Comparison of ENCODE assay signal across 8 cellular contexts in genomic region chr2:203327582-203327917, GRCh38. TPM values are rescaled to one million over a fixed set of nuclear protein-coding genes. Genes with fewer than 3 reads are reported as not detected.
DNase-seq lines count a peak whose midpoint lies in the region; ATAC-seq and TF ChIP-seq lines count a peak whose summit lies in the region.

No MANE protein-coding gene starts in this region.

- intact Hi-C loops in Caco-2 (cut with micrococcal nuclease; ENCODE audit: unreplicated experiment), result no loop called here
- intact Hi-C loops in activated T-helper 1 cell treated with anti-CD3 and anti-CD28 coated beads, Interleukin-12 subunit alpha, Interleukin-12 subunit beta, Interleukin-2, Interleukin-4 antibody, amounts not matched to agents 30 ng/mL and 10 ng/mL and 1 ng/mL, durations not matched to agents 14 hours and 24 hours and 36 hours (cut with micrococcal nuclease), result loop anchor here (5.0 kb wide), 2 partner anchors 315 to 485 kb away; partner anchors contain the start of gene NBEAL1

- no TSS peak for BruUV-seq in Caco-2 (replicated peaks; lab: Mats Ljungman, UMichigan)

- peaks cover 34% of the 10 kb centered on the region for H4K20me1 ChIP-seq in smooth muscle cell (ENCODE audit: low read depth)

- peaks cover 44% of the 10 kb centered on the region for H3K79me2 ChIP-seq in smooth muscle cell (ENCODE audit: low read depth)

- no peaks in the 10 kb centered on the region for H3K36me3 ChIP-seq in Caco-2 (ENCODE audit: control insufficient read depth, insufficient read depth, low read length)
- no peaks in the 10 kb centered on the region for H3K36me3 ChIP-seq in right atrium auricular region
- no peaks in the 10 kb centered on the region for H3K36me3 ChIP-seq in smooth muscle cell (ENCODE audit: low read depth)

- CTCF ChIA-PET in Caco-2 (lab: Charles Lee), result interaction anchor here (0.7 kb wide), 1 partner anchor 534 kb away, joined by 3 read pairs; no protein-coding TSS in a partner anchor

- no peaks in the 10 kb centered on the region for H3K9me3 Mint-ChIP-seq in Caco-2 (ENCODE audit: unreplicated experiment)
- H3K9me3 Mint-ChIP-seq in activated T-helper 1 cell treated with anti-CD3 and anti-CD28 coated beads, Interleukin-12 subunit alpha, Interleukin-12 subunit beta, Interleukin-2, Interleukin-4 antibody, amounts not matched to agents 30 ng/mL and 10 ng/mL and 1 ng/mL, durations not matched to agents 14 hours and 24 hours and 36 hours, result no peaks in the 10 kb centered on the region

- H3K27ac ChIP-seq in right atrium auricular region, result peak overlapping the region; percentile 93 to 95
- H3K27ac ChIP-seq in smooth muscle cell (ENCODE audit: low read depth), result peak overlapping the region; percentile 76

- POLR2A ChIA-PET in Caco-2 (lab: Charles Lee), result no interaction called here

- DNase-seq in Caco-2 (no peak), right atrium auricular region (ENCODE audit: low spot score) (no peak), smooth muscle cell (lab: John Stamatoyannopoulos, UW; ENCODE audit: unreplicated experiment) (no peak), SHP77 treated with DMSO at 0.1 percent for 48 hours (lab: John Stamatoyannopoulos, UW) (no peak)
- no peak for DNase-seq in activated T-helper 1 cell treated with anti-CD3 and anti-CD28 coated beads, Interleukin-12 subunit alpha, Interleukin-12 subunit beta, Interleukin-2, Interleukin-4 antibody, amounts not matched to agents 30 ng/mL and 10 ng/mL and 1 ng/mL, durations not matched to agents 14 hours and 24 hours and 36 hours (ENCODE audit: low spot score)

- TF ChIP-seq CTCF in Caco-2 (IDR thresholded peaks at IDR 0.05; ENCODE audit: insufficient read depth in 1 of 2, low read depth in 1 of 2, low read length in 1 of 2, severe bottlenecking in 1 of 2, unreplicated experiment in 1 of 2) (no peak), right atrium auricular region (IDR thresholded peaks at IDR 0.05) (no peak), smooth muscle cell (IDR thresholded peaks at IDR 0.05; ENCODE audit: borderline replicate concordance, insufficient read depth, poor library complexity, severe bottlenecking) (no peak)

- peak overlapping the region; percentile 84 for H3K27ac Mint-ChIP-seq in Caco-2 (ENCODE audit: unreplicated experiment)
- peak overlapping the region; percentile 91 for H3K27ac Mint-ChIP-seq in activated T-helper 1 cell treated with anti-CD3 and anti-CD28 coated beads, Interleukin-12 subunit alpha, Interleukin-12 subunit beta, Interleukin-2, Interleukin-4 antibody, amounts not matched to agents 30 ng/mL and 10 ng/mL and 1 ng/mL, durations not matched to agents 14 hours and 24 hours and 36 hours

- H3K9me3 ChIP-seq in Caco-2 (no peaks in the 10 kb centered on the region), right atrium auricular region (no peaks in the 10 kb centered on the region), smooth muscle cell (replicated peaks; ENCODE audit: low read depth) (no peaks in the 10 kb centered on the region)

- H3K4me1 Mint-ChIP-seq in Caco-2 (ENCODE audit: low read depth, unreplicated experiment), result peaks cover 14% of the 10 kb centered on the region
- H3K4me1 Mint-ChIP-seq in activated T-helper 1 cell treated with anti-CD3 and anti-CD28 coated beads, Interleukin-12 subunit alpha, Interleukin-12 subunit beta, Interleukin-2, Interleukin-4 antibody, amounts not matched to agents 30 ng/mL and 10 ng/mL and 1 ng/mL, durations not matched to agents 14 hours and 24 hours and 36 hours (ENCODE audit: low read depth), result peaks cover 34% of the 10 kb centered on the region

- H3K4me1 ChIP-seq in Caco-2 (peaks cover 6% of the 10 kb centered on the region; the same call in 1 of the 2 replicates), right atrium auricular region (peaks cover 0 to 22% of the 10 kb centered on the region in 2 donors), smooth muscle cell (ENCODE audit: low read depth) (peaks cover 15% of the 10 kb centered on the region)

- H2AFZ ChIP-seq in smooth muscle cell (ENCODE audit: low read depth), result peak overlapping the region; percentile 92

- peak overlapping the region; percentile 89 for H3K4me2 ChIP-seq in smooth muscle cell

- H3K4me3 ChIP-seq in Caco-2 (ENCODE audit: low read depth, low read length), result peak overlapping the region; percentile 91
- peak overlapping the region; percentile 99 to 100 for H3K4me3 ChIP-seq in right atrium auricular region
- peak overlapping the region; percentile 100 for H3K4me3 ChIP-seq in smooth muscle cell

- H3K27me3 Mint-ChIP-seq in Caco-2 (ENCODE audit: insufficient read depth, unreplicated experiment), result no peaks in the 10 kb centered on the region
- H3K27me3 Mint-ChIP-seq in activated T-helper 1 cell treated with anti-CD3 and anti-CD28 coated beads, Interleukin-12 subunit alpha, Interleukin-12 subunit beta, Interleukin-2, Interleukin-4 antibody, amounts not matched to agents 30 ng/mL and 10 ng/mL and 1 ng/mL, durations not matched to agents 14 hours and 24 hours and 36 hours (ENCODE audit: insufficient read depth), result no peaks in the 10 kb centered on the region

- peaks cover 11% of the 10 kb centered on the region for H3K36me3 Mint-ChIP-seq in Caco-2 (ENCODE audit: insufficient read depth, unreplicated experiment)
- peaks cover 10% of the 10 kb centered on the region for H3K36me3 Mint-ChIP-seq in activated T-helper 1 cell treated with anti-CD3 and anti-CD28 coated beads, Interleukin-12 subunit alpha, Interleukin-12 subunit beta, Interleukin-2, Interleukin-4 antibody, amounts not matched to agents 30 ng/mL and 10 ng/mL and 1 ng/mL, durations not matched to agents 14 hours and 24 hours and 36 hours (ENCODE audit: low read depth)

- peak; percentile 10 for ATAC-seq in HG02678 (IDR thresholded peaks at IDR 0.05; ENCODE audit: unreplicated experiment)
- ATAC-seq in GM18498 (IDR thresholded peaks at IDR 0.05; ENCODE audit: unreplicated experiment), result no peak
- no peak for ATAC-seq in HG03159 (IDR thresholded peaks at IDR 0.05; ENCODE audit: unreplicated experiment)

- peaks cover 8% of the 10 kb centered on the region for H3F3A ChIP-seq in smooth muscle cell (ENCODE audit: low read depth)

- peak overlapping the region; percentile 85 for H3K9ac ChIP-seq in smooth muscle cell (ENCODE audit: low read depth)

- no peaks in the 10 kb centered on the region for H3K27me3 ChIP-seq in Caco-2 (replicated peaks; ENCODE audit: control insufficient read depth, insufficient read depth, low read length)
- H3K27me3 ChIP-seq in right atrium auricular region, result no peaks in the 10 kb centered on the region
- H3K27me3 ChIP-seq in smooth muscle cell (ENCODE audit: low read depth), result no peaks in the 10 kb centered on the region

- 6% methylated on average over 7 of the region's 7 CpGs for WGBS in smooth muscle cell (ENCODE audit: low lambda C conversion rate)

- peak overlapping the region; percentile 76 for H3K4me3 Mint-ChIP-seq in Caco-2 (ENCODE audit: unreplicated experiment)
- peak overlapping the region; percentile 94 for H3K4me3 Mint-ChIP-seq in activated T-helper 1 cell treated with anti-CD3 and anti-CD28 coated beads, Interleukin-12 subunit alpha, Interleukin-12 subunit beta, Interleukin-2, Interleukin-4 antibody, amounts not matched to agents 30 ng/mL and 10 ng/mL and 1 ng/mL, durations not matched to agents 14 hours and 24 hours and 36 hours

RNA-seq across cellular contexts. Expression of gene ABI2, which starts 0.6 kb away (rescaled TPM):
- total RNA-seq in Caco-2 (2022) (58.6 and 60.0 TPM in 2 replicates), right atrium auricular region (10 to 100 TPM; 41.5 to 52.0 TPM), smooth muscle cell (34.2 and 41.9 TPM in 2 replicates)
- 31.4 and 32.3 TPM in 2 replicates for total RNA-seq in activated T-helper 1 cell treated with anti-CD3 and anti-CD28 coated beads, Interleukin-12 subunit alpha, Interleukin-12 subunit beta, Interleukin-2, Interleukin-4 antibody, amounts not matched to agents 30 ng/mL and 10 ng/mL and 1 ng/mL, durations not matched to agents 14 hours and 24 hours and 36 hours
- 25.5 and 32.3 TPM in 2 replicates for polyA plus RNA-seq in smooth muscle cell
